9 cellular contexts compared by ENCODE assay signal in genomic region chr4:13545394-13545808, GRCh38. TPM values are rescaled to one million over a fixed set of nuclear protein-coding genes. Genes with fewer than 3 reads are reported as not detected.
DNase-seq lines count a peak whose midpoint lies in the region; ATAC-seq and TF ChIP-seq lines count a peak whose summit lies in the region.
"Had no signal": no experiment of that assay in that cellular context is flagged by ENCODE, and none has a peak within 500 bp of the region (broad histone marks: within the 10 kb centered on the region; RNA-seq: fewer than 3 reads in every experiment).

No MANE protein-coding gene starts in this region.

- DNase-seq in GM10266 (ENCODE audit: extremely low spot score), result peak; percentile 10
- no peak for DNase-seq in RWPE2 (ENCODE audit: low spot score)
- no peak for DNase-seq in epithelial cell of esophagus (ENCODE audit: low read depth)
- DNase-seq in kidney glomerular epithelial cell (lab: John Stamatoyannopoulos, UW), result no peak
- DNase-seq in left lobe of liver (ENCODE audit: low spot score), result no peak
- DNase-seq in SIG-M5 (lab: John Stamatoyannopoulos, UW), result no peak
- DNase-seq: effector CD4-positive, alpha-beta T cell had no signal

- peak overlapping the region; percentile 48 for H3K4me3 ChIP-seq in RWPE2 (ENCODE audit: severe bottlenecking)
- H3K4me3 ChIP-seq in epithelial cell of esophagus (ENCODE audit: low read length), result peak overlapping the region; percentile 58
- H3K4me3 ChIP-seq in parathyroid adenoma (ENCODE audit: low read depth, low read length), result peak overlapping the region; percentile 76

- peak overlapping the region; percentile 86 for H3K4me2 ChIP-seq in parathyroid adenoma (ENCODE audit: low read length)

- ATAC-seq in RWPE2 (ENCODE audit: low read depth), result no peak
- ATAC-seq in left lobe of liver, result no peak
- ATAC-seq in GM21529 (IDR thresholded peaks at IDR 0.05; ENCODE audit: unreplicated experiment), result no peak

- no peak overlapping the region for H2AFZ ChIP-seq in parathyroid adenoma

- no peaks in the 10 kb centered on the region for H3K36me3 ChIP-seq in RWPE2 (ENCODE audit: low read depth)
- no peaks in the 10 kb centered on the region for H3K36me3 ChIP-seq in parathyroid adenoma (ENCODE audit: control insufficient read depth, insufficient read depth, low read length)

- H3K27ac ChIP-seq in RWPE2 (ENCODE audit: poor library complexity, severe bottlenecking) (no peak overlapping the region), parathyroid adenoma (no peak overlapping the region)

- no peak overlapping the region for H3K9ac ChIP-seq in parathyroid adenoma

- no peaks in the 10 kb centered on the region for H3K79me2 ChIP-seq in parathyroid adenoma

- TF ChIP-seq CTCF in GM10266 (IDR thresholded peaks at IDR 0.05; ENCODE audit: control insufficient read depth, insufficient read depth, low read depth, missing control alignments) (no peak), RWPE2 (IDR thresholded peaks at IDR 0.05; ENCODE audit: poor library complexity, severe bottlenecking) (no peak), epithelial cell of esophagus (IDR thresholded peaks at IDR 0.05; ENCODE audit: insufficient read depth, low read depth, low read length, missing control alignments) (no peak), parathyroid adenoma (IDR thresholded peaks at IDR 0.05) (no peak)

- no peaks in the 10 kb centered on the region for H3K4me1 ChIP-seq in RWPE2 (ENCODE audit: insufficient read depth, poor library complexity, severe bottlenecking)
- no peaks in the 10 kb centered on the region for H3K4me1 ChIP-seq in parathyroid adenoma

- no peaks in the 10 kb centered on the region for H3K9me3 ChIP-seq in RWPE2 (ENCODE audit: severe bottlenecking)
- H3K9me3 ChIP-seq in parathyroid adenoma (ENCODE audit: control insufficient read depth, low read length), result no peaks in the 10 kb centered on the region

- H3K27me3 ChIP-seq in RWPE2 (ENCODE audit: insufficient read depth, poor library complexity, severe bottlenecking) (peaks cover 95% of the 10 kb centered on the region), parathyroid adenoma (ENCODE audit: control insufficient read depth, insufficient read depth, low read length) (peaks cover 13% of the 10 kb centered on the region)

RNA-seq across cellular contexts. Expression of gene NKX3-2, which starts 1.1 kb away (rescaled TPM):
- not detected for total RNA-seq in left lobe of liver
